Comparison of ENCODE assay signal across 8 cellular contexts in genomic region chr4:139167774-139168444, GRCh38. TPM values are rescaled to one million over a fixed set of nuclear protein-coding genes. Genes with fewer than 3 reads are reported as not detected.
DNase-seq lines count a peak whose midpoint lies in the region; ATAC-seq and TF ChIP-seq lines count a peak whose summit lies in the region.

No MANE protein-coding gene starts in this region.

- CTCF ChIA-PET in activated CD8-positive, alpha-beta memory T cell treated with anti-CD3 and anti-CD28 coated beads, Interleukin-2, amount 10 ng/mL, durations not matched to agents 7 days and 5 days (lab: Charles Lee): interaction anchor here (0.7 to 1.9 kb wide), 6 partner anchors 9 to 137 kb away, joined by 3 to 4 read pairs (median 3); no protein-coding TSS in a partner anchor

- H3K4me3 Mint-ChIP-seq in neural progenitor cell: no peak overlapping the region
- H3K4me3 Mint-ChIP-seq in activated CD8-positive, alpha-beta memory T cell treated with anti-CD3 and anti-CD28 coated beads, Interleukin-2, amount 10 ng/mL, durations not matched to agents 7 days and 5 days: no peak overlapping the region

- H3K27me3 ChIP-seq in OCI-LY3 (ENCODE audit: low read depth, low read length): no peaks in the 10 kb centered on the region
- H3K27me3 ChIP-seq in neural progenitor cell: no peaks in the 10 kb centered on the region

- H3K36me3 ChIP-seq in OCI-LY3 (replicated peaks; ENCODE audit: low read depth, low read length) (no peaks in the 10 kb centered on the region), neural progenitor cell (no peaks in the 10 kb centered on the region)

- H3K79me2 ChIP-seq in OCI-LY3 (ENCODE audit: low read length) (peaks cover 33% of the 10 kb centered on the region), neural progenitor cell (ENCODE audit: low read depth) (peaks cover 92% of the 10 kb centered on the region)

- peaks cover 15% of the 10 kb centered on the region for H3K4me1 ChIP-seq in OCI-LY3 (ENCODE audit: low read length)
- H3K4me1 ChIP-seq in neural progenitor cell: no peaks in the 10 kb centered on the region

- H3K27me3 Mint-ChIP-seq in neural progenitor cell (ENCODE audit: insufficient read depth, low read depth): no peaks in the 10 kb centered on the region
- no peaks in the 10 kb centered on the region for H3K27me3 Mint-ChIP-seq in activated CD8-positive, alpha-beta memory T cell treated with anti-CD3 and anti-CD28 coated beads, Interleukin-2, amount 10 ng/mL, durations not matched to agents 7 days and 5 days

- H3K4me3 ChIP-seq in OCI-LY3 (ENCODE audit: low read length) (no peak overlapping the region), neural progenitor cell (no peak overlapping the region)

- no peak overlapping the region for H3K27ac Mint-ChIP-seq in neural progenitor cell
- H3K27ac Mint-ChIP-seq in activated CD8-positive, alpha-beta memory T cell treated with anti-CD3 and anti-CD28 coated beads, Interleukin-2, amount 10 ng/mL, durations not matched to agents 7 days and 5 days: no peak overlapping the region

- H4K20me1 ChIP-seq in OCI-LY3 (ENCODE audit: insufficient read depth, low read length): peaks cover 47% of the 10 kb centered on the region
- H4K20me1 ChIP-seq in neural progenitor cell (ENCODE audit: low read depth): peaks cover 25% of the 10 kb centered on the region

- H3K9me3 Mint-ChIP-seq in neural progenitor cell: no peaks in the 10 kb centered on the region
- H3K9me3 Mint-ChIP-seq in activated CD8-positive, alpha-beta memory T cell treated with anti-CD3 and anti-CD28 coated beads, Interleukin-2, amount 10 ng/mL, durations not matched to agents 7 days and 5 days (ENCODE audit: low read depth): no peaks in the 10 kb centered on the region

- H3K4me2 ChIP-seq in OCI-LY3 (ENCODE audit: low read length): no peak overlapping the region
- no peak overlapping the region for H3K4me2 ChIP-seq in neural progenitor cell

- peaks cover 4% of the 10 kb centered on the region for H3K4me1 Mint-ChIP-seq in neural progenitor cell
- peaks cover 16% of the 10 kb centered on the region for H3K4me1 Mint-ChIP-seq in activated CD8-positive, alpha-beta memory T cell treated with anti-CD3 and anti-CD28 coated beads, Interleukin-2, amount 10 ng/mL, durations not matched to agents 7 days and 5 days

- peak; percentile 60 for TF ChIP-seq CTCF in OCI-LY3 (IDR thresholded peaks at IDR 0.05; ENCODE audit: low read depth, low read length)
- peak; percentile 42 for TF ChIP-seq CTCF in neural progenitor cell (IDR thresholded peaks at IDR 0.05)

- peaks cover 2% of the 10 kb centered on the region for H3K36me3 Mint-ChIP-seq in neural progenitor cell
- H3K36me3 Mint-ChIP-seq in activated CD8-positive, alpha-beta memory T cell treated with anti-CD3 and anti-CD28 coated beads, Interleukin-2, amount 10 ng/mL, durations not matched to agents 7 days and 5 days: no peaks in the 10 kb centered on the region

- H3K9ac ChIP-seq in OCI-LY3 (ENCODE audit: low read length): no peak overlapping the region
- H3K9ac ChIP-seq in neural progenitor cell: no peak overlapping the region

- H3K27ac ChIP-seq in OCI-LY3 (ENCODE audit: low read length): no peak overlapping the region
- no peak overlapping the region for H3K27ac ChIP-seq in neural progenitor cell

- DNase-seq in DMS 273 (lab: John Stamatoyannopoulos, UW; ENCODE audit: unreplicated experiment) (peak; percentile 58), DMS 273 treated with DMSO at 0.1 percent for 48 hours (lab: John Stamatoyannopoulos, UW) (no peak), epidermal melanocyte (ENCODE audit: insufficient read length, low spot score) (peak; percentile 32), neural progenitor cell (ENCODE audit: low spot score) (no peak), NCI-H2107 (lab: John Stamatoyannopoulos, UW) (no peak)
- no peak for DNase-seq in activated CD4-positive, alpha-beta T cell treated with anti-CD3 and anti-CD28 coated beads, Interleukin-2, amount 50 U/mL, for 4 hours
- no peak for DNase-seq in activated CD8-positive, alpha-beta memory T cell treated with anti-CD3 and anti-CD28 coated beads, Interleukin-2, amount 10 ng/mL, durations not matched to agents 7 days and 5 days

- no peaks in the 10 kb centered on the region for H3K9me3 ChIP-seq in OCI-LY3 (ENCODE audit: insufficient read depth, low read length)
- H3K9me3 ChIP-seq in neural progenitor cell (ENCODE audit: low read depth): no peaks in the 10 kb centered on the region

- H2AFZ ChIP-seq in OCI-LY3 (ENCODE audit: low read depth, low read length): no peak overlapping the region
- H2AFZ ChIP-seq in neural progenitor cell (replicated peaks): no peak overlapping the region

- ATAC-seq in activated CD8-positive, alpha-beta memory T cell treated with anti-CD3 and anti-CD28 coated beads, Interleukin-2, amount 10 ng/mL, durations not matched to agents 7 days and 5 days: no peak

- peaks cover 18% of the 10 kb centered on the region for H3F3A ChIP-seq in neural progenitor cell (ENCODE audit: low read depth)

RNA-seq across cellular contexts. Expression of gene ELF2, which starts 9.1 kb away (rescaled TPM):
- 30.5 and 44.3 TPM in 2 replicates for total RNA-seq in neural progenitor cell (ENCODE audit: low replicate concordance)
- 10 to 100 TPM; 27.3 to 39.8 TPM for total RNA-seq in activated CD8-positive, alpha-beta memory T cell treated with anti-CD3 and anti-CD28 coated beads, Interleukin-2, amount 10 ng/mL, durations not matched to agents 7 days and 5 days

Comparison
In these comparisons a context has a peak if more than half of its experiments do, and no peak if none do; other contexts are left out.
1. DNase-seq: peak in DMS 273 (single experiment) and epidermal melanocyte (single experiment); none in DMS 273 treated with DMSO at 0.1 percent for 48 hours (single experiment), neural progenitor cell (single experiment), activated CD4-positive, alpha-beta T cell treated with anti-CD3 and anti-CD28 coated beads, Interleukin-2, amount 50 U/mL, for 4 hours (0 of 2), NCI-H2107 (single experiment) and activated CD8-positive, alpha-beta memory T cell treated with anti-CD3 and anti-CD28 coated beads, Interleukin-2, amount 10 ng/mL, durations not matched to agents 7 days and 5 days (single experiment).